Comparison of ENCODE assay signal across 11 cellular contexts in the genomic region with DNA sequence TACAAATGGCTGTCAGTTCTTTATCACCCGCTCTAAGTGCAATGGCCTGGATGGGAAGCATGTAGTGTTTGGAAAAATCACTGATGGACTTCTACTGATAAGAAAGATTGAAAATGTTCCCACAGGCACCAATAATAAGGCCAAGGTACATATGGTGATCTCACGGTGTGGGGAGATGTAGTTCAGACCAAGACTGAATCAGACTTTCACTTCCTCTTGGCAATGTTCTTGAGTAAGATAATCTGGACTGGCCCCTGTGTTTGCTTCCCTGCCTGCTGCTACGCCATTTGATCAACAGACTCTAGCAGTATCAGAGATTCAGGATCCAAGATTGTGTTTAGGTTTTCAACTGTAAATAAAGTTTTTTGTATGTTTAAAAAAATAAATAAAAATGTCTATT.
A peak's percentile ranks its signal among the peaks of the same experiment; 100 is the strongest.
DNase-seq lines count a peak whose midpoint lies in the region; ATAC-seq and TF ChIP-seq lines count a peak whose summit lies in the region.
"Had no signal": no experiment of that assay in that cellular context is flagged by ENCODE, and none has a peak within 500 bp of the region (broad histone marks: within the 10 kb centered on the region; RNA-seq: fewer than 3 reads in every experiment).

No MANE protein-coding gene starts in this region.

- H3K4me1 Mint-ChIP-seq in stimulated activated naive CD8-positive, alpha-beta T cell treated with anti-CD3 and anti-CD28 coated beads, Interleukin-15, amount 100 ng/mL, for 72 hours: no peaks in the 10 kb centered on the region
- no peaks in the 10 kb centered on the region for H3K4me1 Mint-ChIP-seq in activated T-helper 2 cell treated with anti-CD3 and anti-CD28 coated beads, Interferon-gamma antibody, Interleukin-2, Interleukin-4, amounts not matched to agents 10 μg/mL and 5 μg/mL and 100 μg/mL, durations not matched to agents 14 hours and 24 hours and 36 hours (ENCODE audit: low read depth)
- H3K4me1 Mint-ChIP-seq: activated naive CD8-positive, alpha-beta T cell treated with anti-CD3 and anti-CD28 coated beads for 36 hours had no signal

- H3K36me3 Mint-ChIP-seq in activated T-helper 2 cell treated with anti-CD3 and anti-CD28 coated beads, Interferon-gamma antibody, Interleukin-2, Interleukin-4, amounts not matched to agents 10 μg/mL and 5 μg/mL and 100 μg/mL, durations not matched to agents 14 hours and 24 hours and 36 hours (ENCODE audit: low read depth): no peaks in the 10 kb centered on the region
- H3K36me3 Mint-ChIP-seq: activated naive CD8-positive, alpha-beta T cell treated with anti-CD3 and anti-CD28 coated beads for 36 hours had no signal

- no peak overlapping the region for H3K4me3 Mint-ChIP-seq in stimulated activated naive CD8-positive, alpha-beta T cell treated with anti-CD3 and anti-CD28 coated beads, Interleukin-15, amount 100 ng/mL, for 72 hours
- H3K4me3 Mint-ChIP-seq in activated T-helper 2 cell treated with anti-CD3 and anti-CD28 coated beads, Interferon-gamma antibody, Interleukin-2, Interleukin-4, amounts not matched to agents 10 μg/mL and 5 μg/mL and 100 μg/mL, durations not matched to agents 14 hours and 24 hours and 36 hours (ENCODE audit: low read depth): no peak overlapping the region
- H3K4me3 Mint-ChIP-seq: activated naive CD8-positive, alpha-beta T cell treated with anti-CD3 and anti-CD28 coated beads for 36 hours; stimulated activated naive CD8-positive, alpha-beta T cell treated with anti-CD3 and anti-CD28 coated beads, Interleukin-15, Interleukin-2, amounts not matched to agents 100 ng/mL and 50 ng/mL, for 24 hours had no signal

- ATAC-seq in GM19438 (IDR thresholded peaks at IDR 0.05; ENCODE audit: low read depth, unreplicated experiment) (peak; percentile 54), HG02943 (IDR thresholded peaks at IDR 0.05; ENCODE audit: low read depth, unreplicated experiment) (peak; percentile 96)
- ATAC-seq in stimulated activated naive CD8-positive, alpha-beta T cell treated with anti-CD3 and anti-CD28 coated beads, Interleukin-15, amount 100 ng/mL, for 72 hours: no peak

- no peak for TF ChIP-seq CTCF in NB4 (IDR thresholded peaks at IDR 0.05; ENCODE audit: low read depth, low read length)

- no peak overlapping the region for H3K4me3 ChIP-seq in NB4 (ENCODE audit: low read depth, low read length)
- H3K4me3 ChIP-seq: lung had no signal

- intact Hi-C loops in activated T-helper 2 cell treated with anti-CD3 and anti-CD28 coated beads, Interferon-gamma antibody, Interleukin-2, Interleukin-4, amounts not matched to agents 10 μg/mL and 5 μg/mL and 100 μg/mL, durations not matched to agents 14 hours and 24 hours and 36 hours (cut with micrococcal nuclease): no loop called here

- H3K27ac Mint-ChIP-seq in stimulated activated naive CD8-positive, alpha-beta T cell treated with anti-CD3 and anti-CD28 coated beads, Interleukin-15, amount 100 ng/mL, for 72 hours: no peak overlapping the region
- no peak overlapping the region for H3K27ac Mint-ChIP-seq in activated T-helper 2 cell treated with anti-CD3 and anti-CD28 coated beads, Interferon-gamma antibody, Interleukin-2, Interleukin-4, amounts not matched to agents 10 μg/mL and 5 μg/mL and 100 μg/mL, durations not matched to agents 14 hours and 24 hours and 36 hours
- H3K27ac Mint-ChIP-seq: activated naive CD8-positive, alpha-beta T cell treated with anti-CD3 and anti-CD28 coated beads for 36 hours; stimulated activated naive CD8-positive, alpha-beta T cell treated with anti-CD3 and anti-CD28 coated beads, Interleukin-15, Interleukin-2, amounts not matched to agents 100 ng/mL and 50 ng/mL, for 24 hours had no signal

- H3K9me3 Mint-ChIP-seq in stimulated activated naive CD8-positive, alpha-beta T cell treated with anti-CD3 and anti-CD28 coated beads, Interleukin-15, amount 100 ng/mL, for 72 hours: no peaks in the 10 kb centered on the region
- H3K9me3 Mint-ChIP-seq in activated T-helper 2 cell treated with anti-CD3 and anti-CD28 coated beads, Interferon-gamma antibody, Interleukin-2, Interleukin-4, amounts not matched to agents 10 μg/mL and 5 μg/mL and 100 μg/mL, durations not matched to agents 14 hours and 24 hours and 36 hours: peaks cover 7% of the 10 kb centered on the region
- H3K9me3 Mint-ChIP-seq: activated naive CD8-positive, alpha-beta T cell treated with anti-CD3 and anti-CD28 coated beads for 36 hours; stimulated activated naive CD8-positive, alpha-beta T cell treated with anti-CD3 and anti-CD28 coated beads, Interleukin-15, Interleukin-2, amounts not matched to agents 100 ng/mL and 50 ng/mL, for 24 hours had no signal

- DNase-seq in NB4 (ENCODE audit: low read depth): peak; percentile 12
- DNase-seq in NCI-H1436 treated with DMSO at 0.1 percent for 48 hours (lab: John Stamatoyannopoulos, UW): no peak
- DNase-seq in stimulated activated naive CD8-positive, alpha-beta T cell treated with anti-CD3 and anti-CD28 coated beads, Interleukin-15, amount 100 ng/mL, for 72 hours: no peak
- no peak for DNase-seq in glomerular visceral epithelial cell (ENCODE audit: extremely low spot score)
- no peak for DNase-seq in activated T-helper 2 cell treated with anti-CD3 and anti-CD28 coated beads, Interferon-gamma antibody, Interleukin-2, Interleukin-4, amounts not matched to agents 10 μg/mL and 5 μg/mL and 100 μg/mL, durations not matched to agents 14 hours and 24 hours and 36 hours (ENCODE audit: low spot score)
- DNase-seq: activated naive CD8-positive, alpha-beta T cell treated with anti-CD3 and anti-CD28 coated beads for 36 hours; NCI-H774 had no signal

- no peak for TF ChIP-seq POLR2A in NB4 (IDR thresholded peaks at IDR 0.05; ENCODE audit: extremely low read depth, insufficient read length)

- no peaks in the 10 kb centered on the region for H3K27me3 Mint-ChIP-seq in stimulated activated naive CD8-positive, alpha-beta T cell treated with anti-CD3 and anti-CD28 coated beads, Interleukin-15, amount 100 ng/mL, for 72 hours
- no peaks in the 10 kb centered on the region for H3K27me3 Mint-ChIP-seq in activated T-helper 2 cell treated with anti-CD3 and anti-CD28 coated beads, Interferon-gamma antibody, Interleukin-2, Interleukin-4, amounts not matched to agents 10 μg/mL and 5 μg/mL and 100 μg/mL, durations not matched to agents 14 hours and 24 hours and 36 hours (ENCODE audit: low read depth)
- H3K27me3 Mint-ChIP-seq: activated naive CD8-positive, alpha-beta T cell treated with anti-CD3 and anti-CD28 coated beads for 36 hours; stimulated activated naive CD8-positive, alpha-beta T cell treated with anti-CD3 and anti-CD28 coated beads, Interleukin-15, Interleukin-2, amounts not matched to agents 100 ng/mL and 50 ng/mL, for 24 hours had no signal
